9 cellular contexts compared by ENCODE assay signal in genomic region chr11:102047305-102047924, GRCh38. TPM values are rescaled to one million over a fixed set of nuclear protein-coding genes. Genes with fewer than 3 reads are reported as not detected.
DNase-seq lines count a peak whose midpoint lies in the region; ATAC-seq and TF ChIP-seq lines count a peak whose summit lies in the region.
"Had no signal": no experiment of that assay in that cellular context is flagged by ENCODE, and none has a peak within 500 bp of the region (broad histone marks: within the 10 kb centered on the region; RNA-seq: fewer than 3 reads in every experiment).

CFAP300 (plus strand) TSS chr11:102047437; CDS start chr11:102047471, 34 bp downstream.

- H3K4me3 ChIP-seq in HUES64 (ENCODE audit: low read length), result peak within 1 kb of the TSS; percentile 60
- peak within 1 kb of the TSS in 1 of 2 donors; percentile 37 for H3K4me3 ChIP-seq in body of pancreas
- peak within 1 kb of the TSS; percentile 82 for H3K4me3 ChIP-seq in iPS DF 6.9 (ENCODE audit: low read length)

- no peaks in the 10 kb centered on the region for H3K36me3 Mint-ChIP-seq in T-helper 1 cell treated with Interleukin-12 subunit alpha and Interleukin-12 subunit beta and Interleukin-4 antibody, amounts not matched to agents 30 μg/mL and 1 μg/mL, for 36 hours (ENCODE audit: low read depth)

- WGBS in HUES64, result 50% methylated on average over 45 of the region's 45 CpGs
- WGBS in body of pancreas, 2 donors, result 2 to 6% methylated on average over 11 to 45 of the region's 45 CpGs
- WGBS in iPS DF 6.9 (ENCODE audit: insufficient coverage, insufficient read length), result no CpG with 5 or more reads among the region's 45 CpGs

- no peak for TF ChIP-seq POLR2A in body of pancreas (IDR thresholded peaks at IDR 0.05)

- DNase-seq in G401 (ENCODE audit: low spot score), result peak; percentile 3
- peak; percentile 71 to 78 (median 76) for DNase-seq in body of pancreas
- no peak for DNase-seq in iPS DF 6.9 (ENCODE audit: low read depth, low spot score)
- peak; percentile 33 for DNase-seq in renal cortical epithelial cell (ENCODE audit: low read depth)
- no peak for DNase-seq in SIG-M5 treated with dmso at 0.1 percent for 504 hours (lab: John Stamatoyannopoulos, UW; ENCODE audit: unreplicated experiment)

- peak within 1 kb of the TSS; percentile 65 for H3K4me3 Mint-ChIP-seq in T-helper 1 cell treated with Interleukin-12 subunit alpha and Interleukin-12 subunit beta and Interleukin-4 antibody, amounts not matched to agents 30 μg/mL and 1 μg/mL, for 36 hours

- H3K4me1 ChIP-seq in HUES64 (ENCODE audit: insufficient read depth, low read length) (no peaks in the 10 kb centered on the region), body of pancreas (peaks cover 10% of the 10 kb centered on the region), iPS DF 6.9 (ENCODE audit: control insufficient read depth, insufficient read depth, low read length) (no peaks in the 10 kb centered on the region)

- H3K27ac Mint-ChIP-seq in T-helper 1 cell treated with Interleukin-12 subunit alpha and Interleukin-12 subunit beta and Interleukin-4 antibody, amounts not matched to agents 30 μg/mL and 1 μg/mL, for 36 hours, result no peak within 1 kb of the TSS

- peaks cover 40% of the 10 kb centered on the region for H3K27me3 Mint-ChIP-seq in T-helper 1 cell treated with Interleukin-12 subunit alpha and Interleukin-12 subunit beta and Interleukin-4 antibody, amounts not matched to agents 30 μg/mL and 1 μg/mL, for 36 hours (ENCODE audit: low read depth)

- H3K9ac ChIP-seq in HUES64 (ENCODE audit: low read depth, low read length), result no peak within 1 kb of the TSS; the same call in 1 of the 2 replicates

- ATAC-seq in body of pancreas (peak; percentile 87), HG03378 (IDR thresholded peaks at IDR 0.05; ENCODE audit: unreplicated experiment) (no peak)

- intact Hi-C loops in body of pancreas (cut with DNase I), result no loop called here

- in situ Hi-C loops in G401 (cut with HindIII; ENCODE audit: low sequenced_read_pairs), result no loop called here

- peaks cover 3% of the 10 kb centered on the region for H3K4me1 Mint-ChIP-seq in T-helper 1 cell treated with Interleukin-12 subunit alpha and Interleukin-12 subunit beta and Interleukin-4 antibody, amounts not matched to agents 30 μg/mL and 1 μg/mL, for 36 hours (ENCODE audit: low read depth)

- H3K27ac ChIP-seq in HUES64 (ENCODE audit: low read depth, low read length), result no peak within 1 kb of the TSS
- peak within 1 kb of the TSS in 1 of 4 donors; percentile 44 for H3K27ac ChIP-seq in body of pancreas
- H3K27ac ChIP-seq in iPS DF 6.9 (ENCODE audit: low read length), result no peak within 1 kb of the TSS

- H3K9me3 Mint-ChIP-seq in T-helper 1 cell treated with Interleukin-12 subunit alpha and Interleukin-12 subunit beta and Interleukin-4 antibody, amounts not matched to agents 30 μg/mL and 1 μg/mL, for 36 hours, result no peaks in the 10 kb centered on the region

- TF ChIP-seq CTCF in body of pancreas (IDR thresholded peaks at IDR 0.05), result no peak

- H3K9me3 ChIP-seq in HUES64 (ENCODE audit: insufficient read depth, low read depth, low read length), result no peaks in the 10 kb centered on the region
- H3K9me3 ChIP-seq in body of pancreas, result no peaks in the 10 kb centered on the region
- no peaks in the 10 kb centered on the region for H3K9me3 ChIP-seq in iPS DF 6.9 (ENCODE audit: control insufficient read depth, insufficient read depth, low read length)

- peaks cover 4% of the 10 kb centered on the region; the same call in 1 of the 2 replicates for H3K27me3 ChIP-seq in HUES64 (ENCODE audit: insufficient read depth, low read length)
- no peaks in the 10 kb centered on the region for H3K27me3 ChIP-seq in body of pancreas
- H3K27me3 ChIP-seq in iPS DF 6.9 (ENCODE audit: control insufficient read depth, insufficient read depth, low read length), result no peaks in the 10 kb centered on the region

- H3K36me3 ChIP-seq in HUES64 (ENCODE audit: insufficient read depth, low read length) (no peaks in the 10 kb centered on the region), body of pancreas (replicated peaks in 1 of 2; ENCODE audit: insufficient read depth in 1 of 2, low read depth in 2 of 2) (no peaks in the 10 kb centered on the region), iPS DF 6.9 (ENCODE audit: control insufficient read depth, insufficient read depth, low read length) (no peaks in the 10 kb centered on the region)

RNA-seq across cellular contexts. Expression of gene CFAP300, which starts in this region (rescaled TPM):
- not detected in 2 replicates for total RNA-seq in G401 (2014; rRNA removed; shearing (Covaris generic))
- 1.5 TPM for polyA plus RNA-seq in HUES64 (2013, experiment 1 of 2)
- polyA plus RNA-seq in HUES64 (2013, experiment 2 of 2), result 3.4 TPM
- total RNA-seq in body of pancreas, result under 1 TPM in 1 of 2 donors, not detected in 1; 0.52 TPM
- total RNA-seq in renal cortical epithelial cell, result 2.6 and 11.9 TPM in 2 replicates
- total RNA-seq: SK-MEL-5 had no signal

Comparison
In these comparisons a context has a peak if more than half of its experiments do, and no peak if none do; other contexts are left out.
1. Peak in DNase-seq in G401; RNA of the gene not detected or under 1 TPM.
2. Peak in DNase-seq and ATAC-seq in body of pancreas; RNA of the gene not detected or under 1 TPM.